Comparison of ENCODE assay signal across 10 cellular contexts in genomic region chr12:121334513-121335343, GRCh38. TPM values are rescaled to one million over a fixed set of nuclear protein-coding genes. Genes with fewer than 3 reads are reported as not detected.
DNase-seq lines count a peak whose midpoint lies in the region; ATAC-seq, FAIRE-seq and TF ChIP-seq lines count a peak whose summit lies in the region.
"Had no signal": no experiment of that assay in that cellular context is flagged by ENCODE, and none has a peak within 500 bp of the region (broad histone marks: within the 10 kb centered on the region; RNA-seq: fewer than 3 reads in every experiment).

No MANE protein-coding gene starts in this region.

- H3K4me3 ChIP-seq in BE2C (ENCODE audit: low read depth, low read length) (no peak overlapping the region), fibroblast of the aortic adventitia (ENCODE audit: low read depth, low read length) (no peak overlapping the region)
- H3K4me3 ChIP-seq: skin epidermis had no signal

- TF ChIP-seq CTCF in BE2C (IDR thresholded peaks at IDR 0.05; ENCODE audit: low read depth, low read length), result peak; percentile 89
- peak; percentile 89 for TF ChIP-seq CTCF in fibroblast of the aortic adventitia (IDR thresholded peaks at IDR 0.05; ENCODE audit: insufficient read depth, low read length)

- H3K9me3 ChIP-seq in BE2C, result no peaks in the 10 kb centered on the region
- no peaks in the 10 kb centered on the region for H3K9me3 ChIP-seq in T-helper 17 cell (ENCODE audit: control insufficient read depth, low read length, poor library complexity, severe bottlenecking)

- DNase-seq in BE2C (no peak), GM12891 (ENCODE audit: insufficient read length, low spot score) (no peak), NCI-H2029 (lab: John Stamatoyannopoulos, UW) (peak; percentile 45), T-helper 17 cell (no peak), fibroblast of the aortic adventitia (ENCODE audit: low read depth) (peak; percentile 84), non-pigmented ciliary epithelial cell (ENCODE audit: low read depth) (peak; percentile 41)

- peak; percentile 69 for FAIRE-seq in GM12891 (lab: Jason Lieb, UNC)

- H3K36me3 Mint-ChIP-seq in T-helper 17 cell (ENCODE audit: low read depth), result no peaks in the 10 kb centered on the region

- peak overlapping the region; percentile 43 for H3K27ac Mint-ChIP-seq in T-helper 17 cell

- 0 out of 2 replicates have a peak, but pooled peaks have one; percentile 26 for TF ChIP-seq POLR2A in GM12891 (IDR thresholded peaks at IDR 0.05; ENCODE audit: low read depth, low read length)

- H3K36me3 ChIP-seq in BE2C, result peaks cover 83% of the 10 kb centered on the region

- no peak overlapping the region for H3K4me3 Mint-ChIP-seq in T-helper 17 cell
- H3K4me3 Mint-ChIP-seq: IgD-negative memory B cell had no signal

- no peaks in the 10 kb centered on the region for H3K4me1 ChIP-seq in BE2C

- no peaks in the 10 kb centered on the region for H3K27me3 Mint-ChIP-seq in T-helper 17 cell
- H3K27me3 Mint-ChIP-seq: IgD-negative memory B cell had no signal

- peaks cover 3% of the 10 kb centered on the region for H3K4me1 Mint-ChIP-seq in T-helper 17 cell

- ATAC-seq in T-helper 17 cell, result peak; percentile 87
- no peak for ATAC-seq in HG03439 (IDR thresholded peaks at IDR 0.05; ENCODE audit: unreplicated experiment)
- ATAC-seq in HG02678 (IDR thresholded peaks at IDR 0.05; ENCODE audit: unreplicated experiment), result no peak

- no peaks in the 10 kb centered on the region for H3K27me3 ChIP-seq in BE2C

TF ChIP-seq in GM12891, 5 proteins besides CTCF, POLR2A, EP300 and RAD21:
- TF ChIP-seq TAF1 (IDR thresholded peaks at IDR 0.05; ENCODE audit: low read depth, low read length), result no peak
TF ChIP-seq in GM12891: peak in this region for 0.

RNA-seq across cellular contexts. Expression of gene ANAPC5, which starts 17.5 kb away (rescaled TPM):
- 228 TPM for polyA plus RNA-seq in BE2C (2012; ENCODE audit: insufficient read depth, insufficient read length, low read depth)
- 97.4 TPM for polyA plus RNA-seq in GM12891 (2012; ENCODE audit: low read depth, missing spikeins)
- 100 to 1,000 TPM; 107 to 130 TPM for total RNA-seq in T-helper 17 cell
- total RNA-seq in fibroblast of the aortic adventitia (ENCODE audit: low replicate concordance), result 148 and 209 TPM in 2 replicates

RNA-seq across cellular contexts. Expression of gene CAMKK2, which starts 38.2 kb away (rescaled TPM):
- 27.2 TPM for polyA plus RNA-seq in BE2C (2012; ENCODE audit: insufficient read depth, insufficient read length, low read depth)
- 14.9 TPM for polyA plus RNA-seq in GM12891 (2012; ENCODE audit: low read depth, missing spikeins)
- total RNA-seq in T-helper 17 cell, result 10 to 100 TPM; 12.5 to 15.8 TPM
- total RNA-seq in fibroblast of the aortic adventitia (ENCODE audit: low replicate concordance), result 12.0 and 23.8 TPM in 2 replicates

Comparison
In these comparisons a context has a peak if more than half of its experiments do, and no peak if none do; other contexts are left out.
1. DNase-seq: peak in NCI-H2029 (single experiment), fibroblast of the aortic adventitia (single experiment) and non-pigmented ciliary epithelial cell (single experiment); none in BE2C (single experiment), GM12891 (single experiment) and T-helper 17 cell (0 of 3).